18 cellular contexts compared by ENCODE assay signal in the genomic region with DNA sequence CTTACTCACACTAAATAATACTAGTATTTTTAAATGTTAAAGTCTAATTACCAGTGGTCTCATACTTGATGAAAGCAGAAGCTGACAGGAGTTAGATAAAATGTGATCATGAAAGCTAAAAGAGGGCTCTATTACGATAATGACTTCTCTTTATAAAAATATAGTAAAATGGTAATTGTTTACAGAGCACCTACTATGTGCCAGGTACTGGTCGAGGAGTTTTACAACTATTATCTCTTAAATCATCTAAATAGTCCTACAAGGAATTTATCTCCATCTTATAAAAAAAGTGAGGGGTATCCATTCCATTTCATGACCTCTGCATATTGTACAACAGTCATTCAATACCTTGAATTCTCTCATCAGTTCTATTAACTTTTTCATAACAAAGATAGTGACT. TPM values are rescaled to one million over a fixed set of nuclear protein-coding genes. Genes with fewer than 3 reads are reported as not detected.
A peak's percentile ranks its signal among the peaks of the same experiment; 100 is the strongest.
DNase-seq lines count a peak whose midpoint lies in the region; ATAC-seq and TF ChIP-seq lines count a peak whose summit lies in the region.
"Had no signal": no experiment of that assay in that cellular context is flagged by ENCODE, and none has a peak within 500 bp of the region (broad histone marks: within the 10 kb centered on the region; RNA-seq: fewer than 3 reads in every experiment).

No MANE protein-coding gene starts in this region.

- H3K36me3 Mint-ChIP-seq in HFFc6 (ENCODE audit: low read depth), result peaks cover 28% of the 10 kb centered on the region
- H3K36me3 Mint-ChIP-seq: CD14-positive monocyte, T-cell had no signal

- H3K27ac ChIP-seq in ACC112 (ENCODE audit: low read depth, low read length) (peak overlapping the region; percentile 74), SJSA1 (peak overlapping the region; percentile 56), parathyroid adenoma (no peak overlapping the region), testis (no peak overlapping the region), foreskin keratinocyte (no peak overlapping the region)

- peaks cover 3% of the 10 kb centered on the region; the same call in 1 of the 2 replicates for H3K27me3 Mint-ChIP-seq in HFFc6 (ENCODE audit: insufficient read depth)
- H3K27me3 Mint-ChIP-seq: T-cell had no signal

- H3K27me3 ChIP-seq in ACC112 (ENCODE audit: insufficient read depth, low read length), result no peaks in the 10 kb centered on the region
- no peaks in the 10 kb centered on the region for H3K27me3 ChIP-seq in SJSA1 (replicated peaks)
- H3K27me3 ChIP-seq in parathyroid adenoma (ENCODE audit: control insufficient read depth, insufficient read depth, low read length), result no peaks in the 10 kb centered on the region
- no peaks in the 10 kb centered on the region for H3K27me3 ChIP-seq in testis
- no peaks in the 10 kb centered on the region for H3K27me3 ChIP-seq in foreskin keratinocyte
- H3K27me3 ChIP-seq: MG63 had no signal

- H3K9me3 ChIP-seq in SJSA1 (replicated peaks), result no peaks in the 10 kb centered on the region
- no peaks in the 10 kb centered on the region for H3K9me3 ChIP-seq in parathyroid adenoma (ENCODE audit: control insufficient read depth, low read length)
- H3K9me3 ChIP-seq in testis, result no peaks in the 10 kb centered on the region

- H3K9me3 Mint-ChIP-seq in HFFc6, result peaks cover 18% of the 10 kb centered on the region

- no peak for ATAC-seq in foreskin keratinocyte
- ATAC-seq: T-cell had no signal

- H3K4me1 ChIP-seq in ACC112 (ENCODE audit: control insufficient read depth, insufficient read depth, low read length, unreplicated experiment) (peaks cover 41% of the 10 kb centered on the region), SJSA1 (replicated peaks) (peaks cover 22% of the 10 kb centered on the region), parathyroid adenoma (no peaks in the 10 kb centered on the region), testis (no peaks in the 10 kb centered on the region), foreskin keratinocyte (no peaks in the 10 kb centered on the region)

- intact Hi-C loops in testis (cut with DNase I; ENCODE audit: low total_unique reads), result no loop called here

- H3K4me1 Mint-ChIP-seq in HFFc6 (ENCODE audit: low read depth), result peaks cover 60% of the 10 kb centered on the region
- H3K4me1 Mint-ChIP-seq: T-cell had no signal

- 88 to 92% methylated on average over 2 of the region's 2 CpGs for WGBS in testis, 2 donors

- no peak overlapping the region for H3K4me2 ChIP-seq in parathyroid adenoma (ENCODE audit: low read length)

- no peaks in the 10 kb centered on the region for H3K36me3 ChIP-seq in ACC112 (ENCODE audit: insufficient read depth, low read length)
- H3K36me3 ChIP-seq in SJSA1, result no peaks in the 10 kb centered on the region
- no peaks in the 10 kb centered on the region for H3K36me3 ChIP-seq in parathyroid adenoma (ENCODE audit: control insufficient read depth, insufficient read depth, low read length)
- H3K36me3 ChIP-seq in testis (ENCODE audit: low read depth, missing control alignments), result no peaks in the 10 kb centered on the region
- H3K36me3 ChIP-seq: MG63 had no signal

- H3K4me3 ChIP-seq in ACC112 (ENCODE audit: low read depth, low read length) (no peak overlapping the region), SJSA1 (no peak overlapping the region), parathyroid adenoma (ENCODE audit: low read depth, low read length) (no peak overlapping the region), testis (no peak overlapping the region)
- H3K4me3 ChIP-seq: MG63 had no signal

- H3K9ac ChIP-seq in parathyroid adenoma, result no peak overlapping the region

- no peaks in the 10 kb centered on the region for H3K79me2 ChIP-seq in ACC112 (ENCODE audit: control insufficient read depth, insufficient read depth, low read length, unreplicated experiment)
- H3K79me2 ChIP-seq in parathyroid adenoma, result no peaks in the 10 kb centered on the region

- H3K27ac Mint-ChIP-seq in HFFc6, result peak overlapping the region; percentile 88
- H3K27ac Mint-ChIP-seq: CD14-positive monocyte, T-cell had no signal

- peak overlapping the region; percentile 58; the same call in 1 of the 2 replicates for H3K4me3 Mint-ChIP-seq in HFFc6
- H3K4me3 Mint-ChIP-seq: CD14-positive monocyte, T-cell had no signal

- TF ChIP-seq CTCF in HFFc6 (IDR thresholded peaks at IDR 0.05) (no peak), parathyroid adenoma (IDR thresholded peaks at IDR 0.05) (no peak), testis (IDR thresholded peaks at IDR 0.05) (no peak), foreskin keratinocyte (conservative IDR thresholded peaks at IDR 0.05) (no peak)

- TF ChIP-seq POLR2A in testis (IDR thresholded peaks at IDR 0.05), result no peak

- H2AFZ ChIP-seq in ACC112 (ENCODE audit: low read length, unreplicated experiment) (no peak overlapping the region), parathyroid adenoma (peak overlapping the region; percentile 58)

- DNase-seq in HFFc6 (no peak), SJSA1 (ENCODE audit: low read depth in 1 of 2, low spot score in 2 of 2) (no peak), testis (no peak), foreskin keratinocyte (no peak), NCI-H1092 treated with DMSO at 0.1 percent for 48 hours (lab: John Stamatoyannopoulos, UW) (no peak), NCI-H1436 treated with DMSO at 0.1 percent for 48 hours (lab: John Stamatoyannopoulos, UW) (no peak)
- DNase-seq: AML-193, NCI-H1105, NCI-H1694 treated with DMSO at 0.1 percent for 48 hours, NCI-H526, OCI-M1, T-cell had no signal

RNA-seq across cellular contexts. Expression of gene VIT, which starts 46.1 kb away (rescaled TPM):
- 10 to 100 TPM in 3 of 6 experiments, 1 to 10 TPM in 3; 3.7 to 11.6 (median 9.7) TPM for total RNA-seq in HFFc6 (2021; fragmentation: NEBNext Ultra II Directional; extraction: Animal tissue kit (Norgen Biotek cat#: 25700))
- total RNA-seq in SJSA1 (2014; rRNA removed; shearing (Covaris generic)), result 0.31 and 1.1 TPM in 2 replicates
- total RNA-seq in testis (1 to 10 TPM; 5.6 to 9.4 TPM), foreskin keratinocyte (not detected in 2 replicates)
- polyA plus RNA-seq in testis (ENCODE audit: insufficient read depth, low read depth, low replicate concordance) (7.2 TPM), foreskin keratinocyte (not detected in 2 replicates)
- total RNA-seq: A673, SK-MEL-5 had no signal
- polyA plus RNA-seq: CD14-positive monocyte had no signal

RNA-seq across cellular contexts. Expression of gene FEZ2, which starts 52.5 kb away (rescaled TPM):
- 100 to 1,000 TPM; 113 to 126 (median 120) TPM for total RNA-seq in HFFc6 (2021; fragmentation: NEBNext Ultra II Directional; extraction: Animal tissue kit (Norgen Biotek cat#: 25700))
- total RNA-seq in SJSA1 (2014; rRNA removed; shearing (Covaris generic)), result 107 and 129 TPM in 2 replicates
- total RNA-seq in testis (10 to 100 TPM; 56.6 to 63.6 TPM), foreskin keratinocyte (36.5 and 43.1 TPM in 2 replicates)
- polyA plus RNA-seq in testis (ENCODE audit: insufficient read depth, low read depth, low replicate concordance) (46.2 TPM), foreskin keratinocyte (20.2 and 24.6 TPM in 2 replicates)

Comparison
In these comparisons a context has a peak if more than half of its experiments do, and no peak if none do; other contexts are left out.
1. H3K27ac ChIP-seq: peak in ACC112 (single experiment) and SJSA1 (single experiment); none in parathyroid adenoma (single experiment), testis (0 of 2) and foreskin keratinocyte (single experiment).